Comparison of ENCODE assay signal across 9 cellular contexts in the genomic region with DNA sequence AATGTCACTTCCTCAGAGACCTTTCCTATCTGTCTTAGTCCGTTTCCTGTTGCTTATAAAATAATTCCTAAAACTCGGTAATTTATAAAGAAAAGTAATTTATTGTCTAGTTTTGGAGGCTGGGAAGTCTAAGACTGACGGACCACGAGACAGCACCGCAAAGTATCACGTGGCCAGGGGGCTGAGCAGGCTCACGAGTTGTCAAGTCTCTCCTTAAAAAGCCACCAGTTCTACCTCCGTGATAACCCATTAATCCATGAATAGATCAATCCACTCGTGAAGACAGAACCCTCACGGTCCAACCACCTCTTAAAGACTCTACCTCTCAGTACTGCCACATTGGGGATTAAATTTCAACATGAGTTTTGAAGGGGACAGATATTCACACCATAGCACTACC. TPM values are rescaled to one million over a fixed set of nuclear protein-coding genes. Genes with fewer than 3 reads are reported as not detected.
DNase-seq lines count a peak whose midpoint lies in the region; ATAC-seq lines count a peak whose summit lies in the region.
"Had no signal": no experiment of that assay in that cellular context is flagged by ENCODE, and none has a peak within 500 bp of the region (broad histone marks: within the 10 kb centered on the region; RNA-seq: fewer than 3 reads in every experiment).

No MANE protein-coding gene starts in this region.

- ATAC-seq in activated naive CD8-positive, alpha-beta T cell treated with anti-CD3 and anti-CD28 coated beads, Interleukin-2, amount 10 ng/mL, durations not matched to agents 7 days and 5 days (ENCODE audit: low read depth), result no peak
- ATAC-seq in HG03521 (IDR thresholded peaks at IDR 0.05; ENCODE audit: unreplicated experiment) (no peak), HG02571 (IDR thresholded peaks at IDR 0.05; ENCODE audit: unreplicated experiment) (no peak)

- POLR2A ChIA-PET in activated naive CD8-positive, alpha-beta T cell treated with anti-CD3 and anti-CD28 coated beads, Interleukin-2, amount 10 ng/mL, durations not matched to agents 7 days and 5 days (lab: Charles Lee), result interaction anchor here (0.7 to 2.2 kb wide), 2 partner anchors 251 to 271 kb away, joined by 3 to 12 read pairs; no protein-coding TSS in a partner anchor

- peak; percentile 3 for DNase-seq in G401 (ENCODE audit: low spot score)
- DNase-seq in NOMO-1 treated with DMSO at 0.1 percent for 48 hours (lab: John Stamatoyannopoulos, UW; ENCODE audit: unreplicated experiment), result peak; percentile 12
- peak; percentile 53 for DNase-seq in activated naive CD8-positive, alpha-beta T cell treated with anti-CD3 and anti-CD28 coated beads, Interleukin-2, amount 10 ng/mL, durations not matched to agents 7 days and 5 days
- DNase-seq in kidney tubule cell (ENCODE audit: low spot score), result peak; percentile 14
- no peak for DNase-seq in putamen (ENCODE audit: low spot score)

- H3K9me3 ChIP-seq in subcutaneous abdominal adipose tissue (ENCODE audit: control insufficient read depth in 5 of 5, low read length in 5 of 5), result no peaks in the 10 kb centered on the region

- H3K4me1 ChIP-seq in subcutaneous abdominal adipose tissue (ENCODE audit: control insufficient read depth in 5 of 5, insufficient read depth in 5 of 5, low read length in 5 of 5), result peaks cover 5 to 31% (median 27%) of the 10 kb centered on the region in 5 donors

- no peak overlapping the region for H3K4me3 Mint-ChIP-seq in activated naive CD8-positive, alpha-beta T cell treated with anti-CD3 and anti-CD28 coated beads, Interleukin-2, amount 10 ng/mL, durations not matched to agents 7 days and 5 days
- H3K4me3 Mint-ChIP-seq: stimulated activated effector memory CD8-positive, alpha-beta T cell treated with anti-CD3 and anti-CD28 coated beads, Interleukin-12 subunit alpha, Interleukin-12 subunit beta, amount 100 ng/mL, for 72 hours had no signal

- peaks cover 46% of the 10 kb centered on the region for H3K4me1 Mint-ChIP-seq in activated naive CD8-positive, alpha-beta T cell treated with anti-CD3 and anti-CD28 coated beads, Interleukin-2, amount 10 ng/mL, durations not matched to agents 7 days and 5 days

- H3K4me3 ChIP-seq in subcutaneous abdominal adipose tissue (ENCODE audit: low read depth in 1 of 5, low read length in 5 of 5), result peak overlapping the region; percentile 83 to 99 (median 93)

- H3K27me3 ChIP-seq in subcutaneous abdominal adipose tissue (ENCODE audit: control insufficient read depth in 5 of 5, insufficient read depth in 4 of 5, low read length in 5 of 5), result no peaks in the 10 kb centered on the region

- H3K36me3 Mint-ChIP-seq in activated naive CD8-positive, alpha-beta T cell treated with anti-CD3 and anti-CD28 coated beads, Interleukin-2, amount 10 ng/mL, durations not matched to agents 7 days and 5 days, result peaks cover 23% of the 10 kb centered on the region

- peak overlapping the region; percentile 72 to 97 (median 89) for H3K9ac ChIP-seq in subcutaneous abdominal adipose tissue (ENCODE audit: low read length in 5 of 5)

- H3K36me3 ChIP-seq in subcutaneous abdominal adipose tissue (ENCODE audit: control insufficient read depth in 5 of 5, insufficient read depth in 5 of 5, low read length in 5 of 5), result peaks cover 0 to 9% (median 5%) of the 10 kb centered on the region in 5 donors

- in situ Hi-C loops in G401 (cut with HindIII; ENCODE audit: low sequenced_read_pairs), result no loop called here

- no peaks in the 10 kb centered on the region for H3K9me3 Mint-ChIP-seq in activated naive CD8-positive, alpha-beta T cell treated with anti-CD3 and anti-CD28 coated beads, Interleukin-2, amount 10 ng/mL, durations not matched to agents 7 days and 5 days
- H3K9me3 Mint-ChIP-seq: stimulated activated effector memory CD8-positive, alpha-beta T cell treated with anti-CD3 and anti-CD28 coated beads, Interleukin-12 subunit alpha, Interleukin-12 subunit beta, amount 100 ng/mL, for 72 hours had no signal

- peak overlapping the region; percentile 74 for H3K27ac ChIP-seq in subcutaneous abdominal adipose tissue (ENCODE audit: low read depth, low read length)

- no peaks in the 10 kb centered on the region for H3K27me3 Mint-ChIP-seq in activated naive CD8-positive, alpha-beta T cell treated with anti-CD3 and anti-CD28 coated beads, Interleukin-2, amount 10 ng/mL, durations not matched to agents 7 days and 5 days

- H3K27ac Mint-ChIP-seq in activated naive CD8-positive, alpha-beta T cell treated with anti-CD3 and anti-CD28 coated beads, Interleukin-2, amount 10 ng/mL, durations not matched to agents 7 days and 5 days, result no peak overlapping the region
- H3K27ac Mint-ChIP-seq: stimulated activated effector memory CD8-positive, alpha-beta T cell treated with anti-CD3 and anti-CD28 coated beads, Interleukin-12 subunit alpha, Interleukin-12 subunit beta, amount 100 ng/mL, for 72 hours had no signal

RNA-seq across cellular contexts. Expression of gene LINS1, which starts 0.8 kb away (rescaled TPM):
- 18.2 and 22.3 TPM in 2 replicates for total RNA-seq in G401 (2014; rRNA removed; shearing (Covaris generic))
- total RNA-seq in activated naive CD8-positive, alpha-beta T cell treated with anti-CD3 and anti-CD28 coated beads, Interleukin-2, amount 10 ng/mL, durations not matched to agents 7 days and 5 days, result 10 to 100 TPM; 38.6 to 43.4 TPM

RNA-seq across cellular contexts. Expression of gene ASB7, which starts 1.2 kb away (rescaled TPM):
- total RNA-seq in G401 (2014; rRNA removed; shearing (Covaris generic)), result 8.6 and 12.2 TPM in 2 replicates
- total RNA-seq in activated naive CD8-positive, alpha-beta T cell treated with anti-CD3 and anti-CD28 coated beads, Interleukin-2, amount 10 ng/mL, durations not matched to agents 7 days and 5 days, result 10 to 100 TPM; 21.1 to 21.5 TPM
